ENCODE assay signal across 10 cellular contexts in genomic region chr1:3352084-3352951, GRCh38.
DNase-seq lines count a peak whose midpoint lies in the region; ATAC-seq and TF ChIP-seq lines count a peak whose summit lies in the region.
"Had no signal": no experiment of that assay in that cellular context is flagged by ENCODE, and none has a peak within 500 bp of the region (broad histone marks: within the 10 kb centered on the region; RNA-seq: fewer than 3 reads in every experiment).

No MANE protein-coding gene starts in this region.

- peaks cover 5 to 26% (median 22%) of the 10 kb centered on the region in 3 donors for H3K4me1 ChIP-seq in skeletal muscle tissue (ENCODE audit: control insufficient read depth in 3 of 3, insufficient read depth in 3 of 3, low read length in 3 of 3)

- H3K27me3 ChIP-seq in skeletal muscle tissue (ENCODE audit: control insufficient read depth in 3 of 3, insufficient read depth in 3 of 3, low read length in 3 of 3) = peaks cover 8 to 50% (median 26%) of the 10 kb centered on the region in 3 donors

- no peak for ATAC-seq in HG02678 (IDR thresholded peaks at IDR 0.05; ENCODE audit: unreplicated experiment)

- peak; percentile 27 for DNase-seq in GM04504 (ENCODE audit: low read depth)
- peak; percentile 65 for DNase-seq in astrocyte of the cerebellum (ENCODE audit: low read depth)
- DNase-seq in iPS-NIHi7 (ENCODE audit: extremely low spot score) = peak; percentile 69
- DNase-seq in GF-D8 (lab: John Stamatoyannopoulos, UW) = no peak
- no peak for DNase-seq in activated CD8-positive, alpha-beta memory T cell treated with anti-CD3 and anti-CD28 coated beads for 24 hours
- no peak for DNase-seq in middle frontal gyrus (ENCODE audit: extremely low spot score, low spot score)
- DNase-seq: naive B cell; stimulated activated CD8-positive, alpha-beta memory T cell treated with anti-CD3 and anti-CD28 coated beads, Interleukin-4, amount 100 ng/mL, for 48 hours had no signal

- H3K4me3 ChIP-seq in astrocyte of the cerebellum (ENCODE audit: low read depth, low read length) (no peak overlapping the region), skeletal muscle tissue (ENCODE audit: low read length in 3 of 3) (no peak overlapping the region)

- peak overlapping the region in 1 of 3 donors; percentile 16 for H3K9ac ChIP-seq in skeletal muscle tissue (ENCODE audit: low read depth in 1 of 3, low read length in 3 of 3)

- no peak for TF ChIP-seq CTCF in astrocyte of the cerebellum (IDR thresholded peaks at IDR 0.05; ENCODE audit: low read depth, low read length, missing control alignments)

- in situ Hi-C loops in astrocyte of the cerebellum (cut with HindIII; ENCODE audit: low sequenced_read_pairs) = no loop called here

- H3K27ac ChIP-seq in skeletal muscle tissue (ENCODE audit: low read depth, low read length) = peak overlapping the region; percentile 44

- H3K36me3 ChIP-seq in skeletal muscle tissue (ENCODE audit: control insufficient read depth in 3 of 3, insufficient read depth in 3 of 3, low read length in 3 of 3) = no peaks in the 10 kb centered on the region

- H3K9me3 ChIP-seq in skeletal muscle tissue (ENCODE audit: control insufficient read depth in 3 of 3, low read length in 3 of 3) = no peaks in the 10 kb centered on the region

Comparison
In these comparisons a context has a peak if more than half of its experiments do, and no peak if none do; other contexts are left out.
1. DNase-seq: peak in GM04504 (single experiment), astrocyte of the cerebellum (single experiment) and iPS-NIHi7 (single experiment); none in GF-D8 (single experiment), activated CD8-positive, alpha-beta memory T cell treated with anti-CD3 and anti-CD28 coated beads for 24 hours (single experiment) and middle frontal gyrus (single experiment).